Comparison of ENCODE assay signal across 31 cellular contexts in genomic region chr11:74377689-74378088, GRCh38.
"Had no signal": no experiment of that assay in that cellular context is flagged by ENCODE, and none has a peak within 500 bp of the region (broad histone marks: within the 10 kb centered on the region; RNA-seq: fewer than 3 reads in every experiment).

No MANE protein-coding gene starts in this region.

- H3K27ac ChIP-seq: brain microvascular endothelial cell, KMS-11, WERI-Rb-1 had no signal

- H3K36me3 ChIP-seq: brain microvascular endothelial cell, WERI-Rb-1 had no signal

- ATAC-seq: activated CD8-positive, alpha-beta memory T cell treated with anti-CD3 and anti-CD28 coated beads, Interleukin-2, amount 10 ng/mL, durations not matched to agents 7 days and 5 days had no signal

- DNase-seq: activated CD4-positive, alpha-beta memory T cell treated with anti-CD3 and anti-CD28 coated beads, Interleukin-2, amount 10 ng/mL, durations not matched to agents 7 days and 5 days; activated CD4-positive, alpha-beta T cell treated with anti-CD3 and anti-CD28 coated beads for 1 hour; activated CD4-positive, alpha-beta T cell treated with anti-CD3 and anti-CD28 coated beads for 48 hours; activated CD4-positive, CD25-positive, alpha-beta regulatory T cell; activated CD8-positive, alpha-beta memory T cell treated with anti-CD3 and anti-CD28 coated beads for 24 hours; activated CD8-positive, alpha-beta memory T cell treated with anti-CD3 and anti-CD28 coated beads, Interleukin-2, amount 10 ng/mL, durations not matched to agents 7 days and 5 days; activated CD8-positive, alpha-beta memory T cell treated with anti-CD3 and anti-CD28 coated beads, Interleukin-2, amount 50 U/mL, for 48 hours; activated effector memory CD4-positive, alpha-beta T cell treated with anti-CD3 and anti-CD28 coated beads, Interleukin-2, amount 50 U/mL, for 16 hours; activated naive CD4-positive, alpha-beta T cell; activated naive CD4-positive, alpha-beta T cell treated with anti-CD3 and anti-CD28 coated beads, Interleukin-2, amount 50 U/mL, for 16 hours; activated naive CD8-positive, alpha-beta T cell treated with anti-CD3 and anti-CD28 coated beads for 36 hours; activated T-cell treated with anti-CD3 and anti-CD28 coated beads, Interleukin-2, amount 50 U/mL, for 48 hours; amniotic stem cell; aorta; brain microvascular endothelial cell; central memory CD4-positive, alpha-beta T cell; NCI-H1092; NCI-H1436; NCI-H187; NCI-H2029 treated with DMSO at 0.1 percent for 48 hours; NCI-H2107; NCI-H2171; NCI-H510A; OCI-M1; Right ventricle myocardium superior; SW 1271; T-helper 1 cell; T-helper 2 cell; T-helper 9 cell; WERI-Rb-1 had no signal

- H3K27me3 ChIP-seq: brain microvascular endothelial cell had no signal
